Comparison of ENCODE assay signal across 16 cellular contexts in genomic region chr12:54584128-54584527, GRCh38. TPM values are rescaled to one million over a fixed set of nuclear protein-coding genes. Genes with fewer than 3 reads are reported as not detected.
DNase-seq lines count a peak whose midpoint lies in the region; ATAC-seq and TF ChIP-seq lines count a peak whose summit lies in the region.
"Had no signal": no experiment of that assay in that cellular context is flagged by ENCODE, and none has a peak within 500 bp of the region (broad histone marks: within the 10 kb centered on the region; RNA-seq: fewer than 3 reads in every experiment).

No MANE protein-coding gene starts in this region.

- no peak overlapping the region for H2AFZ ChIP-seq in neural progenitor cell (replicated peaks)
- H2AFZ ChIP-seq: GM23338 had no signal

- no peak overlapping the region for H3K27ac Mint-ChIP-seq in neural progenitor cell
- H3K27ac Mint-ChIP-seq in osteocyte (ENCODE audit: unreplicated experiment): no peak overlapping the region
- H3K27ac Mint-ChIP-seq: CD8-positive, alpha-beta T cell; GM23338 had no signal

- H3K27me3 Mint-ChIP-seq in neural progenitor cell (ENCODE audit: insufficient read depth, low read depth) (peaks cover 11% of the 10 kb centered on the region), osteocyte (ENCODE audit: unreplicated experiment) (peaks cover 48% of the 10 kb centered on the region)

- TF ChIP-seq CTCF in neural progenitor cell (IDR thresholded peaks at IDR 0.05): no peak
- no peak for TF ChIP-seq CTCF in osteocyte (IDR thresholded peaks at IDR 0.05)

- H3K4me3 Mint-ChIP-seq in neural progenitor cell (no peak overlapping the region), osteocyte (ENCODE audit: unreplicated experiment) (no peak overlapping the region)
- H3K4me3 Mint-ChIP-seq: CD8-positive, alpha-beta T cell; GM23338; H9 had no signal

- ATAC-seq in HG03095 (IDR thresholded peaks at IDR 0.05; ENCODE audit: unreplicated experiment): no peak
- ATAC-seq: CD8-positive, alpha-beta T cell; GM23338 had no signal

- peaks cover 10% of the 10 kb centered on the region for H4K20me1 ChIP-seq in neural progenitor cell (ENCODE audit: low read depth)

- H3K36me3 Mint-ChIP-seq in neural progenitor cell (peaks cover 8% of the 10 kb centered on the region), osteocyte (ENCODE audit: unreplicated experiment) (no peaks in the 10 kb centered on the region)
- H3K36me3 Mint-ChIP-seq: CD8-positive, alpha-beta T cell had no signal

- peak overlapping the region; percentile 22 for H3K4me2 ChIP-seq in neural progenitor cell
- H3K4me2 ChIP-seq: GM23338 had no signal

- H3K4me3 ChIP-seq in neural progenitor cell: no peak overlapping the region
- H3K4me3 ChIP-seq: GM23338 had no signal

- H3K4me1 ChIP-seq in neural progenitor cell: peaks cover 45% of the 10 kb centered on the region

- no peaks in the 10 kb centered on the region for H3K9me3 Mint-ChIP-seq in neural progenitor cell
- no peaks in the 10 kb centered on the region for H3K9me3 Mint-ChIP-seq in osteocyte (ENCODE audit: unreplicated experiment)
- H3K9me3 Mint-ChIP-seq: CD8-positive, alpha-beta T cell; GM23338; H9 had no signal

- H3K79me2 ChIP-seq in neural progenitor cell (ENCODE audit: low read depth): no peaks in the 10 kb centered on the region

- no peaks in the 10 kb centered on the region for H3K36me3 ChIP-seq in neural progenitor cell

- no peaks in the 10 kb centered on the region for H3K9me3 ChIP-seq in neural progenitor cell (ENCODE audit: low read depth)

- H3K4me1 Mint-ChIP-seq in neural progenitor cell: peaks cover 74% of the 10 kb centered on the region
- H3K4me1 Mint-ChIP-seq in osteocyte (ENCODE audit: unreplicated experiment): peaks cover 3% of the 10 kb centered on the region

- DNase-seq in NCI-H1417 (lab: John Stamatoyannopoulos, UW) (peak in 2 of 3 experiments; percentile 11 to 14), NCI-H1417 treated with DMSO at 0.1 percent for 48 hours (lab: John Stamatoyannopoulos, UW) (no peak), SW480 (ENCODE audit: low spot score) (peak; percentile 29), neural progenitor cell (ENCODE audit: low spot score) (no peak), mucosa of gallbladder (ENCODE audit: low spot score) (no peak), osteocyte (ENCODE audit: extremely low spot score, unreplicated experiment) (no peak)
- DNase-seq: CD8-positive, alpha-beta T cell; COR-L47; DMS153; DMS79 treated with DMSO at 0.1 percent for 48 hours; EL; H9 had no signal

- no peak overlapping the region for H3K27ac ChIP-seq in neural progenitor cell
- H3K27ac ChIP-seq: 22Rv1 had no signal

- H3K9ac ChIP-seq in neural progenitor cell: no peak overlapping the region

- peaks cover 32% of the 10 kb centered on the region for H3K27me3 ChIP-seq in neural progenitor cell

- H3F3A ChIP-seq in neural progenitor cell (ENCODE audit: low read depth): peaks cover 10% of the 10 kb centered on the region

RNA-seq across cellular contexts. Expression of gene PPP1R1A, which starts 4.3 kb away (rescaled TPM):
- total RNA-seq in neural progenitor cell (ENCODE audit: low replicate concordance) (2.3 and 3.8 TPM in 2 replicates), mucosa of gallbladder (17.2 TPM), osteocyte (not detected in 2 replicates)
- total RNA-seq: CD8-positive, alpha-beta T cell had no signal

RNA-seq across cellular contexts. Expression of gene PDE1B, which starts 34.7 kb away (rescaled TPM):
- total RNA-seq in neural progenitor cell (ENCODE audit: low replicate concordance) (1.5 and 5.3 TPM in 2 replicates), mucosa of gallbladder (3.2 TPM), osteocyte (not detected in 2 replicates)

RNA-seq across cellular contexts. Expression of gene LACRT, which starts 50.6 kb away (rescaled TPM):
- not detected in 2 replicates for total RNA-seq in neural progenitor cell (ENCODE audit: low replicate concordance)
- not detected for total RNA-seq in mucosa of gallbladder
- total RNA-seq in osteocyte: not detected in 2 replicates
- total RNA-seq: A673; CD8-positive, alpha-beta T cell; GM23338; H9 had no signal

Comparison
In these comparisons a context has a peak if more than half of its experiments do, and no peak if none do; other contexts are left out.
1. DNase-seq: peak in NCI-H1417 (2 of 3) and SW480 (single experiment); none in NCI-H1417 treated with DMSO at 0.1 percent for 48 hours (single experiment), neural progenitor cell (single experiment), mucosa of gallbladder (single experiment) and osteocyte (single experiment).